In genomic region chr11:69167916-69168691, GRCh38 we compare ENCODE assay signal across 19 cellular contexts. TPM values are rescaled to one million over a fixed set of nuclear protein-coding genes. Genes with fewer than 3 reads are reported as not detected.
DNase-seq lines count a peak whose midpoint lies in the region; ATAC-seq, FAIRE-seq and TF ChIP-seq lines count a peak whose summit lies in the region.
"Had no signal": no experiment of that assay in that cellular context is flagged by ENCODE, and none has a peak within 500 bp of the region (broad histone marks: within the 10 kb centered on the region; RNA-seq: fewer than 3 reads in every experiment).

No MANE protein-coding gene starts in this region.

- BruUV-seq in IMR-90 (replicated peaks; lab: Mats Ljungman, UMichigan), result no TSS peak

- peak in 1 of 2 experiments; percentile 45 for DNase-seq in A549 (ENCODE audit: low read depth in 1 of 2, low spot score in 1 of 2)
- peak; percentile 31 for DNase-seq in IMR-90
- DNase-seq in astrocyte (ENCODE audit: low read depth), result no peak
- DNase-seq in lower lobe of right lung, result no peak
- DNase-seq in testis, result no peak
- no peak for DNase-seq in ascending aorta (ENCODE audit: low spot score in 2 of 2)
- no peak for DNase-seq in NCI-H2171 (lab: John Stamatoyannopoulos, UW)
- DNase-seq in NCI-H1694 treated with DMSO at 0.1 percent for 48 hours (lab: John Stamatoyannopoulos, UW), result no peak
- DNase-seq: activated CD4-positive, alpha-beta T cell treated with anti-CD3 and anti-CD28 coated beads, Interleukin-2, amount 50 U/mL, for 48 hours; activated naive CD4-positive, alpha-beta T cell treated with anti-CD3 and anti-CD28 coated beads, Interleukin-2, amount 50 U/mL, for 16 hours; KBM-7; mucosa of descending colon; NCI-H2029; stimulated activated CD4-positive, alpha-beta T cell treated with anti-CD3 and anti-CD28 coated beads, Interleukin-4, amount 100 ng/mL, for 4 hours; T-helper 1 cell had no signal

- peaks cover 11% of the 10 kb centered on the region for H3K9me1 ChIP-seq in IMR-90 (ENCODE audit: insufficient read depth, low read length)

- H2BK5ac ChIP-seq in IMR-90 (ENCODE audit: low read depth, low read length, poor library complexity, severe bottlenecking), result no peak overlapping the region

- peaks cover 42% of the 10 kb centered on the region for H3K27me3 Mint-ChIP-seq in astrocyte (ENCODE audit: low read depth, unreplicated experiment)

- peak overlapping the region; percentile 91 for H2BK120ac ChIP-seq in IMR-90 (ENCODE audit: low read depth, low read length)

- peaks cover 17% of the 10 kb centered on the region for H3K9me3 Mint-ChIP-seq in astrocyte (ENCODE audit: unreplicated experiment)

- H3K56ac ChIP-seq in IMR-90 (ENCODE audit: extremely low read depth, insufficient read depth, low read length), result no peak overlapping the region

- POLR2A ChIA-PET in A549 (lab: Yijun Ruan, JAX), result interaction anchor here (0.7 kb wide), 1 partner anchor 54 kb away, joined by 3 read pairs; no protein-coding TSS in a partner anchor
- POLR2A ChIA-PET in IMR-90 (lab: Charles Lee; ENCODE audit: unreplicated experiment), result no interaction called here

- TF ChIP-seq RAD21 in A549 (conservative IDR thresholded peaks at IDR 0.05 in 1 of 2, IDR thresholded peaks at IDR 0.05 in 1 of 2), result no peak
- TF ChIP-seq RAD21 in IMR-90 (IDR thresholded peaks at IDR 0.05; ENCODE audit: low read length), result no peak

- FAIRE-seq in A549 (lab: Jason Lieb, UNC), result no peak
- no peak for FAIRE-seq in astrocyte (lab: Jason Lieb, UNC)
- FAIRE-seq: colon, frontal cortex had no signal

- H2BK20ac ChIP-seq in IMR-90 (ENCODE audit: low read depth, low read length), result peak overlapping the region; percentile 95

- no peaks in the 10 kb centered on the region for H3K27me3 ChIP-seq in IMR-90 (ENCODE audit: control insufficient read depth, insufficient read depth, low read length)
- no peaks in the 10 kb centered on the region for H3K27me3 ChIP-seq in astrocyte (ENCODE audit: insufficient read depth, low read length)
- H3K27me3 ChIP-seq in lower lobe of right lung (ENCODE audit: low read depth), result no peaks in the 10 kb centered on the region
- H3K27me3 ChIP-seq in testis, result no peaks in the 10 kb centered on the region
- H3K27me3 ChIP-seq in ascending aorta, result no peaks in the 10 kb centered on the region

- peak overlapping the region; percentile 73 for H2AFZ ChIP-seq in IMR-90 (replicated peaks; ENCODE audit: low read length, poor library complexity)
- H2AFZ ChIP-seq in astrocyte (ENCODE audit: low read depth, low read length), result no peak overlapping the region

- H4K20me1 ChIP-seq in IMR-90 (ENCODE audit: insufficient read depth, low read length), result no peaks in the 10 kb centered on the region
- H4K20me1 ChIP-seq in astrocyte (ENCODE audit: insufficient read depth, low read length), result no peaks in the 10 kb centered on the region

- peak overlapping the region; percentile 63 for H3K27ac Mint-ChIP-seq in astrocyte (ENCODE audit: unreplicated experiment)

- WGBS in A549 (ENCODE audit: missing lambda C conversion rate), result 71% methylated on average over 9 of the region's 9 CpGs
- 90% methylated on average over 2 of the region's 9 CpGs; no CpG with 5 or more reads in 1 of the 2 experiments for WGBS in IMR-90 (ENCODE audit: extremely low coverage in 2 of 2, insufficient read length in 1 of 2), 2 experiments
- WGBS in testis, 2 donors, result 73 to 83% methylated on average over 9 of the region's 9 CpGs

- no peak overlapping the region for H3K4me3 Mint-ChIP-seq in astrocyte (ENCODE audit: unreplicated experiment)
- H3K4me3 Mint-ChIP-seq: CD14-positive monocyte had no signal

- peaks cover 7% of the 10 kb centered on the region for H3K4me1 Mint-ChIP-seq in astrocyte (ENCODE audit: low read depth, unreplicated experiment)

- peak overlapping the region; percentile 31 to 75; a peak in 5 of 6 replicates for H3K27ac ChIP-seq in A549
- no peak overlapping the region for H3K27ac ChIP-seq in IMR-90 (ENCODE audit: insufficient read depth, low read length)
- no peak overlapping the region for H3K27ac ChIP-seq in astrocyte (ENCODE audit: low read depth, low read length)
- H3K27ac ChIP-seq in lower lobe of right lung, result no peak overlapping the region
- H3K27ac ChIP-seq in testis, result no peak overlapping the region
- H3K27ac ChIP-seq in ascending aorta, result no peak overlapping the region

- dilution Hi-C loops in IMR-90 (cut with HindIII; ENCODE audit: low sequenced_read_pairs, unreplicated experiment), result no loop called here

- peak overlapping the region; percentile 52 for H4K5ac ChIP-seq in IMR-90 (ENCODE audit: low read depth, low read length)

- H3K23ac ChIP-seq in IMR-90 (ENCODE audit: low read depth, low read length), result no peak overlapping the region

- H3K4me3 ChIP-seq in A549, result no peak overlapping the region
- no peak overlapping the region for H3K4me3 ChIP-seq in IMR-90 (ENCODE audit: insufficient read depth, low read depth, low read length)
- H3K4me3 ChIP-seq in astrocyte (ENCODE audit: insufficient read depth, low read depth, low read length), result no peak overlapping the region
- no peak overlapping the region for H3K4me3 ChIP-seq in lower lobe of right lung
- no peak overlapping the region for H3K4me3 ChIP-seq in testis
- H3K4me3 ChIP-seq in ascending aorta, result no peak overlapping the region
- H3K4me3 ChIP-seq: mucosa of descending colon, smooth muscle cell had no signal

- TF ChIP-seq POLR2A in A549 (IDR thresholded peaks at IDR 0.05; ENCODE audit: low read length) (no peak), IMR-90 (IDR thresholded peaks at IDR 0.05; ENCODE audit: low read depth, low read length) (no peak), testis (IDR thresholded peaks at IDR 0.05) (no peak)

- no peaks in the 10 kb centered on the region for H3K79me2 ChIP-seq in astrocyte (ENCODE audit: insufficient read depth, low read length)

- TF ChIP-seq CTCF in A549 (IDR thresholded peaks at IDR 0.05) (no peak), IMR-90 (conservative IDR thresholded peaks at IDR 0.05; ENCODE audit: low read depth, low read length) (no peak), astrocyte (IDR thresholded peaks at IDR 0.05; ENCODE audit: insufficient read depth, low read depth, low read length) (no peak), lower lobe of right lung (IDR thresholded peaks at IDR 0.05) (no peak), testis (IDR thresholded peaks at IDR 0.05) (no peak), ascending aorta (IDR thresholded peaks at IDR 0.05) (no peak)

- peak overlapping the region; percentile 63; the same call in 2 of the 3 replicates for H2BK15ac ChIP-seq in IMR-90 (ENCODE audit: low read depth, low read length)

- no peak for TF ChIP-seq EP300 in A549 (IDR thresholded peaks at IDR 0.05)

- CTCF ChIA-PET in A549 (lab: Yijun Ruan, JAX) (interaction anchor here (1.3 kb wide), 1 partner anchor 45 kb away, joined by 3 read pairs; no protein-coding TSS in a partner anchor), IMR-90 (lab: Yijun Ruan, JAX) (no interaction called here)

- no peaks in the 10 kb centered on the region for H3K36me3 ChIP-seq in IMR-90 (ENCODE audit: control insufficient read depth, insufficient read depth, low read length)
- no peaks in the 10 kb centered on the region for H3K36me3 ChIP-seq in astrocyte (ENCODE audit: insufficient read depth, low read length)
- no peaks in the 10 kb centered on the region for H3K36me3 ChIP-seq in lower lobe of right lung
- H3K36me3 ChIP-seq in testis (ENCODE audit: low read depth, missing control alignments), result no peaks in the 10 kb centered on the region
- no peaks in the 10 kb centered on the region for H3K36me3 ChIP-seq in ascending aorta

- peaks cover 3% of the 10 kb centered on the region; the same call in 1 of the 3 replicates for H3K9me3 ChIP-seq in A549
- H3K9me3 ChIP-seq in IMR-90 (ENCODE audit: control insufficient read depth, insufficient read depth, low read length), result no peaks in the 10 kb centered on the region
- peaks cover 6% of the 10 kb centered on the region for H3K9me3 ChIP-seq in astrocyte (ENCODE audit: insufficient read depth, low read depth, low read length)
- no peaks in the 10 kb centered on the region for H3K9me3 ChIP-seq in lower lobe of right lung
- H3K9me3 ChIP-seq in testis, result no peaks in the 10 kb centered on the region
- peaks cover 0 to 8% of the 10 kb centered on the region in 2 donors for H3K9me3 ChIP-seq in ascending aorta
- H3K9me3 ChIP-seq: mucosa of descending colon had no signal

- H3K36me3 Mint-ChIP-seq in astrocyte (ENCODE audit: low read depth, unreplicated experiment), result peaks cover 3% of the 10 kb centered on the region
- H3K36me3 Mint-ChIP-seq: CD14-positive monocyte had no signal

- peak overlapping the region; percentile 96 for H2AK5ac ChIP-seq in IMR-90 (ENCODE audit: low read depth, low read length)

- no peak for ATAC-seq in A549
- no peak for ATAC-seq in IMR-90 (ENCODE audit: low read depth)
- ATAC-seq in lower lobe of right lung, result peak; percentile 34 to 51
- ATAC-seq: mucosa of descending colon had no signal

- peak overlapping the region; percentile 15; the same call in 1 of the 3 replicates for H3K4me2 ChIP-seq in A549
- no peak overlapping the region for H3K4me2 ChIP-seq in IMR-90 (ENCODE audit: low read depth, low read length)
- H3K4me2 ChIP-seq in astrocyte (ENCODE audit: low read length), result no peak overlapping the region
- H3K4me2 ChIP-seq: smooth muscle cell had no signal

- H2AK9ac ChIP-seq in IMR-90 (replicated peaks; ENCODE audit: low read depth, low read length, poor library complexity), result peak overlapping the region; percentile 58

- H3K4ac ChIP-seq in IMR-90 (ENCODE audit: low read depth, low read length), result peak overlapping the region; percentile 94

- peak overlapping the region; percentile 2 for H3K18ac ChIP-seq in IMR-90 (ENCODE audit: low read depth, low read length)

- peak overlapping the region; percentile 55 for H3K14ac ChIP-seq in IMR-90 (replicated peaks; ENCODE audit: low read depth, low read length)

- no peaks in the 10 kb centered on the region for H3K79me1 ChIP-seq in IMR-90 (ENCODE audit: low read depth in 1 of 2, low read length in 2 of 2)

- H4K91ac ChIP-seq in IMR-90 (ENCODE audit: insufficient read depth, low read depth, low read length), result peak overlapping the region; percentile 89

- H4K8ac ChIP-seq in IMR-90 (ENCODE audit: low read depth in 2 of 2, low read length in 2 of 2), result peak overlapping the region; percentile 15 to 83; a peak in 3 of 4 replicates

- H3K9ac ChIP-seq in IMR-90 (ENCODE audit: low read depth, low read length) (no peak overlapping the region), astrocyte (ENCODE audit: low read length) (no peak overlapping the region)

- in situ Hi-C loops in IMR-90 (cut with MboI; ENCODE audit: low sequenced_read_pairs), result no loop called here

- peaks cover 25% of the 10 kb centered on the region for H3K4me1 ChIP-seq in A549
- H3K4me1 ChIP-seq in IMR-90 (ENCODE audit: control insufficient read depth, insufficient read depth, low read length), result peaks cover 14% of the 10 kb centered on the region
- H3K4me1 ChIP-seq in astrocyte (ENCODE audit: insufficient read depth, low read length), result peaks cover 12% of the 10 kb centered on the region
- H3K4me1 ChIP-seq in lower lobe of right lung, result peaks cover 10% of the 10 kb centered on the region
- peaks cover 4% of the 10 kb centered on the region for H3K4me1 ChIP-seq in testis
- H3K4me1 ChIP-seq in ascending aorta, result peaks cover 10 to 11% of the 10 kb centered on the region in 2 donors

- intact Hi-C loops in IMR-90 (cut with micrococcal nuclease), result no loop called here
- intact Hi-C loops in lower lobe of right lung (cut with DNase I), result no loop called here
- intact Hi-C loops in testis (cut with DNase I; ENCODE audit: low total_unique reads), result no loop called here
- intact Hi-C loops in ascending aorta (cut with DNase I), result loop anchor here (5.0 kb wide), 1 partner anchor 36 kb away; no protein-coding TSS in a partner anchor

RNA-seq across cellular contexts. Expression of gene SMIM38, which starts 12.4 kb away (rescaled TPM):
- 0.08 and 0.24 TPM in 2 replicates for polyA plus RNA-seq in A549 (2011; rRNA removed)
- 0.01 TPM in 2 replicates for polyA plus RNA-seq in A549 (2012; cell fraction: cytosol; rRNA removed)
- polyA plus RNA-seq in A549 (2012; cell fraction: nucleus; rRNA removed), result 0.23 and 0.27 TPM in 2 replicates
- 0.05 to 0.08 TPM in 2 of 3 replicates, not detected in the other for polyA plus RNA-seq in A549 (2017; fragmentation: RNase III; extraction: RNeasy Plus Mini Kit Qiagen cat#74134 plus additional on column Dnase treatment)
- 0.15 and 0.21 TPM in 2 replicates for polyA minus RNA-seq in A549 (2011; rRNA and poly(A)+ RNA removed)
- total RNA-seq in IMR-90 (2012; rRNA removed), result under 0.01 and 0.28 TPM in 2 replicates
- 0.05 and 0.07 TPM in 2 replicates for polyA plus RNA-seq in IMR-90 (2012; rRNA removed)
- 0.02 and 0.03 TPM in 2 replicates for polyA plus RNA-seq in IMR-90 (2012; cell fraction: cytosol; rRNA removed)
- polyA plus RNA-seq in IMR-90 (2012; cell fraction: nucleus; rRNA removed; ENCODE audit: low replicate concordance), result 0.56 and 0.64 TPM in 2 replicates
- not detected in 2 replicates for total RNA-seq in astrocyte
- not detected for total RNA-seq in lower lobe of right lung
- total RNA-seq in testis, result 1 to 10 TPM; 3.9 to 8.8 TPM
- 3.3 TPM for polyA plus RNA-seq in testis (ENCODE audit: insufficient read depth, low read depth, low replicate concordance)
- 3.1 TPM for total RNA-seq in ascending aorta
- polyA plus RNA-seq: CD14-positive monocyte, smooth muscle cell had no signal

Comparison
In these comparisons a context has a peak if more than half of its experiments do, and no peak if none do; other contexts are left out.
1. ATAC-seq: peak in lower lobe of right lung (2 of 2); none in A549 (0 of 2) and IMR-90 (single experiment).
2. H3K27ac ChIP-seq: peak in A549 (2 of 2); none in IMR-90 (single experiment), astrocyte (single experiment), lower lobe of right lung (single experiment), testis (0 of 2) and ascending aorta (0 of 2).